23 cellular contexts compared by ENCODE assay signal in genomic region chr2:6562762-6563161, GRCh38.
DNase-seq lines count a peak whose midpoint lies in the region; ATAC-seq and TF ChIP-seq lines count a peak whose summit lies in the region.
"Had no signal": no experiment of that assay in that cellular context is flagged by ENCODE, and none has a peak within 500 bp of the region (broad histone marks: within the 10 kb centered on the region; RNA-seq: fewer than 3 reads in every experiment).

No MANE protein-coding gene starts in this region.

- H3K4me2 ChIP-seq in hepatocyte (peak overlapping the region; percentile 23), SK-N-SH (no peak overlapping the region)
- H3K4me2 ChIP-seq: BLaER1 had no signal

- no peaks in the 10 kb centered on the region for H3F3A ChIP-seq in SK-N-SH (replicated peaks; ENCODE audit: insufficient read depth)

- no peak overlapping the region for H3K4me3 ChIP-seq in hepatocyte
- H3K4me3 ChIP-seq in SJCRH30: no peak overlapping the region
- H3K4me3 ChIP-seq in SK-N-SH (ENCODE audit: low read depth in 2 of 2, low read length in 1 of 2): no peak overlapping the region
- H3K4me3 ChIP-seq: BLaER1, K562, SJSA1 had no signal

- H2AFZ ChIP-seq in hepatocyte (no peak overlapping the region), SK-N-SH (ENCODE audit: low read depth) (no peak overlapping the region)

- H3K9me3 Mint-ChIP-seq in progenitor cell of endocrine pancreas (ENCODE audit: low read depth): peaks cover 4% of the 10 kb centered on the region
- no peaks in the 10 kb centered on the region for H3K9me3 Mint-ChIP-seq in stimulated activated effector memory CD8-positive, alpha-beta T cell treated with anti-CD3 and anti-CD28 coated beads, Interleukin-12 subunit alpha, Interleukin-12 subunit beta, amount 100 ng/mL, for 72 hours

- peak overlapping the region; percentile 88 for H3K27ac Mint-ChIP-seq in progenitor cell of endocrine pancreas
- no peak overlapping the region for H3K27ac Mint-ChIP-seq in stimulated activated effector memory CD8-positive, alpha-beta T cell treated with anti-CD3 and anti-CD28 coated beads, Interleukin-12 subunit alpha, Interleukin-12 subunit beta, amount 100 ng/mL, for 72 hours
- H3K27ac Mint-ChIP-seq: CD4-positive, CD25-positive, alpha-beta regulatory T cell had no signal

- POLR2A ChIA-PET in SK-N-SH (lab: Yijun Ruan, JAX): no interaction called here

- H3K27ac ChIP-seq in hepatocyte (no peak overlapping the region), SJCRH30 (no peak overlapping the region), SK-N-SH (ENCODE audit: low read depth in 2 of 2, low read length in 1 of 2) (no peak overlapping the region)
- H3K27ac ChIP-seq: BLaER1, SJSA1 had no signal

- H3K9me3 ChIP-seq in hepatocyte (ENCODE audit: low read depth) (no peaks in the 10 kb centered on the region), SJCRH30 (replicated peaks) (no peaks in the 10 kb centered on the region), SK-N-SH (no peaks in the 10 kb centered on the region)
- H3K9me3 ChIP-seq: BLaER1, SJSA1 had no signal

- TF ChIP-seq RAD21 in SK-N-SH (IDR thresholded peaks at IDR 0.05; ENCODE audit: low read length): no peak

- H3K36me3 ChIP-seq in hepatocyte (replicated peaks; ENCODE audit: insufficient read depth, low read depth) (no peaks in the 10 kb centered on the region), SJCRH30 (no peaks in the 10 kb centered on the region), SK-N-SH (replicated peaks in 1 of 2; ENCODE audit: control insufficient read depth in 1 of 2, insufficient read depth in 2 of 2, low read length in 1 of 2) (no peaks in the 10 kb centered on the region)
- H3K36me3 ChIP-seq: BLaER1, SJSA1 had no signal

- H4K20me1 ChIP-seq in hepatocyte (ENCODE audit: insufficient read depth, poor library complexity, severe bottlenecking) (no peaks in the 10 kb centered on the region), SK-N-SH (ENCODE audit: insufficient read depth) (no peaks in the 10 kb centered on the region)
- H4K20me1 ChIP-seq: BLaER1 had no signal

- H3K36me3 Mint-ChIP-seq in progenitor cell of endocrine pancreas (ENCODE audit: insufficient read depth): peaks cover 2% of the 10 kb centered on the region
- no peaks in the 10 kb centered on the region for H3K36me3 Mint-ChIP-seq in stimulated activated effector memory CD8-positive, alpha-beta T cell treated with anti-CD3 and anti-CD28 coated beads, Interleukin-12 subunit alpha, Interleukin-12 subunit beta, amount 100 ng/mL, for 72 hours
- H3K36me3 Mint-ChIP-seq: CD4-positive, CD25-positive, alpha-beta regulatory T cell had no signal

- H3K4me1 Mint-ChIP-seq in progenitor cell of endocrine pancreas (ENCODE audit: low read depth): peaks cover 41% of the 10 kb centered on the region
- H3K4me1 Mint-ChIP-seq in stimulated activated effector memory CD8-positive, alpha-beta T cell treated with anti-CD3 and anti-CD28 coated beads, Interleukin-12 subunit alpha, Interleukin-12 subunit beta, amount 100 ng/mL, for 72 hours: no peaks in the 10 kb centered on the region
- H3K4me1 Mint-ChIP-seq: CD4-positive, CD25-positive, alpha-beta regulatory T cell had no signal

- H3K4me1 ChIP-seq in hepatocyte (ENCODE audit: insufficient read depth) (peaks cover 5% of the 10 kb centered on the region), SJCRH30 (no peaks in the 10 kb centered on the region), SK-N-SH (ENCODE audit: control insufficient read depth in 1 of 2, insufficient read depth in 2 of 2, low read depth in 1 of 2, low read length in 1 of 2) (peaks cover 0 to 5% of the 10 kb centered on the region in 2 experiments; a peak in 1 of 4 replicates)
- H3K4me1 ChIP-seq: BLaER1, SJSA1 had no signal

- no peak for TF ChIP-seq EP300 in SK-N-SH (IDR thresholded peaks at IDR 0.05; ENCODE audit: borderline replicate concordance in 1 of 2, low read depth in 1 of 2, low read length in 1 of 2)

- H3K9ac ChIP-seq in SK-N-SH: no peak overlapping the region
- H3K9ac ChIP-seq: BLaER1 had no signal

- no peaks in the 10 kb centered on the region for H3K27me3 ChIP-seq in hepatocyte
- H3K27me3 ChIP-seq in SJCRH30: no peaks in the 10 kb centered on the region
- no peaks in the 10 kb centered on the region for H3K27me3 ChIP-seq in SK-N-SH (ENCODE audit: insufficient read depth)
- H3K27me3 ChIP-seq: BLaER1, SJSA1 had no signal

- no peaks in the 10 kb centered on the region for H3K27me3 Mint-ChIP-seq in progenitor cell of endocrine pancreas
- H3K27me3 Mint-ChIP-seq: CD4-positive, CD25-positive, alpha-beta regulatory T cell had no signal

- H3K79me2 ChIP-seq in hepatocyte: no peaks in the 10 kb centered on the region
- H3K79me2 ChIP-seq in SK-N-SH (ENCODE audit: insufficient read depth): no peaks in the 10 kb centered on the region

- no peaks in the 10 kb centered on the region for H3K9me2 ChIP-seq in hepatocyte (replicated peaks; ENCODE audit: insufficient read depth)
- H3K9me2 ChIP-seq in SK-N-SH: no peaks in the 10 kb centered on the region

- H3K4me3 Mint-ChIP-seq in progenitor cell of endocrine pancreas (ENCODE audit: low read depth): peak overlapping the region; percentile 2
- H3K4me3 Mint-ChIP-seq in stimulated activated effector memory CD8-positive, alpha-beta T cell treated with anti-CD3 and anti-CD28 coated beads, Interleukin-12 subunit alpha, Interleukin-12 subunit beta, amount 100 ng/mL, for 72 hours: no peak overlapping the region

- ATAC-seq in stimulated activated effector memory CD8-positive, alpha-beta T cell treated with anti-CD3 and anti-CD28 coated beads, Interleukin-12 subunit alpha, Interleukin-12 subunit beta, amount 100 ng/mL, for 72 hours: no peak
- ATAC-seq: K562 had no signal

- CTCF ChIA-PET in SK-N-SH (lab: Yijun Ruan, JAX): interaction anchor here (0.9 kb wide), 1 partner anchor 210 kb away, joined by 3 read pairs; no protein-coding TSS in a partner anchor

- WGBS in hepatocyte (ENCODE audit: low lambda C conversion rate, missing lambda C conversion rate): 49% methylated on average over 7 of the region's 7 CpGs
- 37% methylated on average over 7 of the region's 7 CpGs for WGBS in SK-N-SH (ENCODE audit: low lambda C conversion rate)

- DNase-seq in DMS53 treated with DMSO at 0.1 percent for 48 hours (lab: John Stamatoyannopoulos, UW; ENCODE audit: unreplicated experiment): peak; percentile 14
- DNase-seq in NCI-H748 (lab: John Stamatoyannopoulos, UW; ENCODE audit: unreplicated experiment): peak; percentile 11
- DNase-seq in hepatocyte (ENCODE audit: low spot score): no peak
- DNase-seq in progenitor cell of endocrine pancreas (ENCODE audit: low spot score, unreplicated experiment): no peak
- DNase-seq in SJCRH30: no peak
- no peak for DNase-seq in stimulated activated effector memory CD8-positive, alpha-beta T cell treated with anti-CD3 and anti-CD28 coated beads, Interleukin-12 subunit alpha, Interleukin-12 subunit beta, amount 100 ng/mL, for 72 hours (ENCODE audit: low spot score in 2 of 2)
- no peak for DNase-seq in SK-N-SH
- DNase-seq: CD4-positive, CD25-positive, alpha-beta regulatory T cell; DMS79; EL; GDM1; H7; MV-4-11; NCI-H1105; NCI-H1436 treated with DMSO at 0.1 percent for 48 hours; NCI-H2029; NCI-H2227 treated with DMSO at 0.1 percent for 48 hours; NCI-H510A; NCI-H69; T-helper 1 cell had no signal

- no peak for TF ChIP-seq CTCF in hepatocyte (IDR thresholded peaks at IDR 0.05; ENCODE audit: poor library complexity)
- TF ChIP-seq CTCF in progenitor cell of endocrine pancreas (IDR thresholded peaks at IDR 0.05; ENCODE audit: unreplicated experiment): no peak
- no peak for TF ChIP-seq CTCF in SK-N-SH (IDR thresholded peaks at IDR 0.05)

TF ChIP-seq in SK-N-SH, 30 proteins besides CTCF, POLR2A, EP300 and RAD21:
- no peak for TF ChIP-seq GABPA (IDR thresholded peaks at IDR 0.05; ENCODE audit: low read depth)
- TF ChIP-seq SIN3A (IDR thresholded peaks at IDR 0.05; ENCODE audit: borderline replicate concordance, low read depth, low read length): no peak
- no peak for TF ChIP-seq GATA2 (CRISPR knock-in tag; IDR thresholded peaks at IDR 0.05)
- no peak for TF ChIP-seq SMC3 (IDR thresholded peaks at IDR 0.05; ENCODE audit: low read depth, low read length)
- TF ChIP-seq CHD2 (IDR thresholded peaks at IDR 0.05; ENCODE audit: low read length, partially characterized antibody): no peak
- no peak for TF ChIP-seq FOXJ3 (CRISPR knock-in tag; IDR thresholded peaks at IDR 0.05)
- no peak for TF ChIP-seq JUND (IDR thresholded peaks at IDR 0.05)

Comparison
In these comparisons a context has a peak if more than half of its experiments do, and no peak if none do; other contexts are left out.
1. DNase-seq: peak in DMS53 treated with DMSO at 0.1 percent for 48 hours (single experiment) and NCI-H748 (single experiment); none in hepatocyte (single experiment), progenitor cell of endocrine pancreas (single experiment), SJCRH30 (0 of 2), stimulated activated effector memory CD8-positive, alpha-beta T cell treated with anti-CD3 and anti-CD28 coated beads, Interleukin-12 subunit alpha, Interleukin-12 subunit beta, amount 100 ng/mL, for 72 hours (0 of 2) and SK-N-SH (single experiment).